Comparison of ENCODE assay signal across 14 cellular contexts in the genomic region with DNA sequence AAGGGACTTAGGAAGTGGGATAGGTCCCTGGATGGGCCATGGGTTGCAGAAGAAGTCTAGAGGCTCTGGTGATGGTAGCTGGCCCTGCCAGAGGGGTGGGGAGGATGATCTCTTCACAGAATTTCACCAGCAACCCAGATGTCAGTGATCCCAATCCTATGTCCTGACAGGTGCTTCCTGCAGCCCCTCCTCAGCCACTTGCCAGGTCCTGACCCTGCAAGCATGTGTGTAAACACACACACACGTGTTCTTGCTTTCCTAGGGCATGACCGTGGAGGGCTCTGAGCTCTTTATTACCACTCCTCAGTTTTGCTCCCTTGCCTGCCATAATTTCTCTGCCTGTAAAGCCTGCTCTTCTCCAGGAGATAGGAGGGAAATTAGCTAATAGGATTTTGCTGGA. TPM values are rescaled to one million over a fixed set of nuclear protein-coding genes. Genes with fewer than 3 reads are reported as not detected.
DNase-seq lines count a peak whose midpoint lies in the region; ATAC-seq and TF ChIP-seq lines count a peak whose summit lies in the region.
"Had no signal": no experiment of that assay in that cellular context is flagged by ENCODE, and none has a peak within 500 bp of the region (broad histone marks: within the 10 kb centered on the region; RNA-seq: fewer than 3 reads in every experiment).

No MANE protein-coding gene starts in this region.

- H3K27me3 Mint-ChIP-seq in activated CD4-positive, alpha-beta T cell treated with anti-CD3 and anti-CD28 coated beads, Interleukin-2, amount 10 ng/mL, durations not matched to agents 24 days and 14 days: no peaks in the 10 kb centered on the region
- H3K27me3 Mint-ChIP-seq in activated T-helper 17 cell treated with anti-CD3 and anti-CD28 coated beads, Interleukin-2, amount 50 U/mL, for 72 hours: no peaks in the 10 kb centered on the region

- no peaks in the 10 kb centered on the region for H3K9me3 Mint-ChIP-seq in activated CD4-positive, alpha-beta T cell treated with anti-CD3 and anti-CD28 coated beads, Interleukin-2, amount 10 ng/mL, durations not matched to agents 24 days and 14 days
- no peaks in the 10 kb centered on the region for H3K9me3 Mint-ChIP-seq in activated T-helper 17 cell treated with anti-CD3 and anti-CD28 coated beads, Interleukin-2, amount 50 U/mL, for 72 hours
- no peaks in the 10 kb centered on the region for H3K9me3 Mint-ChIP-seq in stimulated activated effector memory CD8-positive, alpha-beta T cell treated with anti-CD3 and anti-CD28 coated beads, Interleukin-12 subunit alpha, Interleukin-12 subunit beta, amount 100 ng/mL, for 72 hours
- H3K9me3 Mint-ChIP-seq: CD8-positive, alpha-beta T cell had no signal

- intact Hi-C loops in activated CD4-positive, alpha-beta T cell treated with anti-CD3 and anti-CD28 coated beads, Interleukin-2, amount 10 ng/mL, durations not matched to agents 24 days and 14 days (cut with micrococcal nuclease): no loop called here
- intact Hi-C loops in left ventricle myocardium inferior (cut with micrococcal nuclease): no loop called here
- intact Hi-C loops in left cardiac atrium (cut with DNase I): loop anchor here in 1 of 2 donors (2.0 kb wide), 1 partner anchor 183 kb away; the partner anchor contains the start of gene DCAF1
- intact Hi-C loops in posterior cingulate gyrus (cut with DNase I): no loop called here

- H3K9me3 ChIP-seq in left ventricle myocardium inferior (replicated peaks): no peaks in the 10 kb centered on the region

- peak; percentile 57 for DNase-seq in activated CD4-positive, alpha-beta T cell treated with anti-CD3 and anti-CD28 coated beads, Interleukin-2, amount 10 ng/mL, durations not matched to agents 24 days and 14 days
- DNase-seq in activated CD4-positive, alpha-beta T cell treated with anti-CD3 and anti-CD28 coated beads for 1 hour: no peak
- no peak for DNase-seq in left ventricle myocardium inferior
- no peak for DNase-seq in left cardiac atrium
- DNase-seq in stimulated activated effector memory CD8-positive, alpha-beta T cell treated with anti-CD3 and anti-CD28 coated beads, Interleukin-12 subunit alpha, Interleukin-12 subunit beta, amount 100 ng/mL, for 72 hours (ENCODE audit: low spot score in 2 of 2): no peak
- DNase-seq in posterior cingulate gyrus: no peak
- no peak for DNase-seq in KG1 (lab: John Stamatoyannopoulos, UW)
- DNase-seq: GF-D8, KBM-7, NCI-H1092, NCI-H2227 treated with DMSO at 0.1 percent for 48 hours, NCI-H524 treated with DMSO at 0.1 percent for 48 hours had no signal

- peaks cover 44% of the 10 kb centered on the region for H3K36me3 Mint-ChIP-seq in activated CD4-positive, alpha-beta T cell treated with anti-CD3 and anti-CD28 coated beads, Interleukin-2, amount 10 ng/mL, durations not matched to agents 24 days and 14 days (ENCODE audit: low read depth)
- peaks cover 50% of the 10 kb centered on the region for H3K36me3 Mint-ChIP-seq in activated T-helper 17 cell treated with anti-CD3 and anti-CD28 coated beads, Interleukin-2, amount 50 U/mL, for 72 hours (ENCODE audit: low read depth)
- peaks cover 45% of the 10 kb centered on the region for H3K36me3 Mint-ChIP-seq in stimulated activated effector memory CD8-positive, alpha-beta T cell treated with anti-CD3 and anti-CD28 coated beads, Interleukin-12 subunit alpha, Interleukin-12 subunit beta, amount 100 ng/mL, for 72 hours

- no peak overlapping the region for H3K4me3 ChIP-seq in left ventricle myocardium inferior

- H3K4me3 Mint-ChIP-seq in activated CD4-positive, alpha-beta T cell treated with anti-CD3 and anti-CD28 coated beads, Interleukin-2, amount 10 ng/mL, durations not matched to agents 24 days and 14 days: no peak overlapping the region
- no peak overlapping the region for H3K4me3 Mint-ChIP-seq in activated T-helper 17 cell treated with anti-CD3 and anti-CD28 coated beads, Interleukin-2, amount 50 U/mL, for 72 hours
- H3K4me3 Mint-ChIP-seq in stimulated activated effector memory CD8-positive, alpha-beta T cell treated with anti-CD3 and anti-CD28 coated beads, Interleukin-12 subunit alpha, Interleukin-12 subunit beta, amount 100 ng/mL, for 72 hours: no peak overlapping the region
- H3K4me3 Mint-ChIP-seq: CD8-positive, alpha-beta T cell had no signal

- peak overlapping the region; percentile 89 for H3K27ac ChIP-seq in left ventricle myocardium inferior (replicated peaks)

- peaks cover 14% of the 10 kb centered on the region for H3K36me3 ChIP-seq in left ventricle myocardium inferior

- no peak for TF ChIP-seq CTCF in left ventricle myocardium inferior (IDR thresholded peaks at IDR 0.05; ENCODE audit: borderline replicate concordance)

- H3K27ac Mint-ChIP-seq in activated CD4-positive, alpha-beta T cell treated with anti-CD3 and anti-CD28 coated beads, Interleukin-2, amount 10 ng/mL, durations not matched to agents 24 days and 14 days: peak overlapping the region; percentile 21
- peak overlapping the region; percentile 83 for H3K27ac Mint-ChIP-seq in activated T-helper 17 cell treated with anti-CD3 and anti-CD28 coated beads, Interleukin-2, amount 50 U/mL, for 72 hours
- H3K27ac Mint-ChIP-seq in stimulated activated effector memory CD8-positive, alpha-beta T cell treated with anti-CD3 and anti-CD28 coated beads, Interleukin-12 subunit alpha, Interleukin-12 subunit beta, amount 100 ng/mL, for 72 hours: peak overlapping the region; percentile 93

- H3K4me1 Mint-ChIP-seq in activated CD4-positive, alpha-beta T cell treated with anti-CD3 and anti-CD28 coated beads, Interleukin-2, amount 10 ng/mL, durations not matched to agents 24 days and 14 days: peaks cover 85% of the 10 kb centered on the region
- peaks cover 57% of the 10 kb centered on the region for H3K4me1 Mint-ChIP-seq in activated T-helper 17 cell treated with anti-CD3 and anti-CD28 coated beads, Interleukin-2, amount 50 U/mL, for 72 hours
- peaks cover 97% of the 10 kb centered on the region for H3K4me1 Mint-ChIP-seq in stimulated activated effector memory CD8-positive, alpha-beta T cell treated with anti-CD3 and anti-CD28 coated beads, Interleukin-12 subunit alpha, Interleukin-12 subunit beta, amount 100 ng/mL, for 72 hours

- ATAC-seq in left cardiac atrium: no peak
- no peak for ATAC-seq in activated T-helper 17 cell treated with anti-CD3 and anti-CD28 coated beads, Interleukin-2, amount 50 U/mL, for 72 hours (replicated peaks)
- no peak for ATAC-seq in stimulated activated effector memory CD8-positive, alpha-beta T cell treated with anti-CD3 and anti-CD28 coated beads, Interleukin-12 subunit alpha, Interleukin-12 subunit beta, amount 100 ng/mL, for 72 hours
- ATAC-seq: CD8-positive, alpha-beta T cell had no signal

- no peaks in the 10 kb centered on the region for H3K27me3 ChIP-seq in left ventricle myocardium inferior (ENCODE audit: low read depth)

- peaks cover 95% of the 10 kb centered on the region for H3K4me1 ChIP-seq in left ventricle myocardium inferior

RNA-seq across cellular contexts. Expression of gene TEX264, which starts 12.5 kb away (rescaled TPM):
- 45.6 and 47.0 TPM in 2 replicates for total RNA-seq in activated CD4-positive, alpha-beta T cell treated with anti-CD3 and anti-CD28 coated beads, Interleukin-2, amount 10 ng/mL, durations not matched to agents 24 days and 14 days
- 33.9 TPM for total RNA-seq in left ventricle myocardium inferior
- total RNA-seq in left cardiac atrium: 10 to 100 TPM; 44.1 TPM
- total RNA-seq in activated T-helper 17 cell treated with anti-CD3 and anti-CD28 coated beads, Interleukin-2, amount 50 U/mL, for 72 hours: 10 to 100 TPM; 43.4 to 55.3 TPM

RNA-seq across cellular contexts. Expression of gene GRM2, which starts 23.3 kb away (rescaled TPM):
- 0.24 and 0.86 TPM in 2 replicates for total RNA-seq in activated CD4-positive, alpha-beta T cell treated with anti-CD3 and anti-CD28 coated beads, Interleukin-2, amount 10 ng/mL, durations not matched to agents 24 days and 14 days
- total RNA-seq in left ventricle myocardium inferior (0.41 TPM), left cardiac atrium (under 1 TPM; 0.15 to 0.50 TPM)
- under 1 TPM; 0.45 to 0.73 TPM for total RNA-seq in activated T-helper 17 cell treated with anti-CD3 and anti-CD28 coated beads, Interleukin-2, amount 50 U/mL, for 72 hours

Comparison
In these comparisons a context has a peak if more than half of its experiments do, and no peak if none do; other contexts are left out.
1. H3K27ac Mint-ChIP-seq: peak in every context shown above with its lines; median percentile 93 in stimulated activated effector memory CD8-positive, alpha-beta T cell treated with anti-CD3 and anti-CD28 coated beads, Interleukin-12 subunit alpha, Interleukin-12 subunit beta, amount 100 ng/mL, for 72 hours; 83 in activated T-helper 17 cell treated with anti-CD3 and anti-CD28 coated beads, Interleukin-2, amount 50 U/mL, for 72 hours; 21 in activated CD4-positive, alpha-beta T cell treated with anti-CD3 and anti-CD28 coated beads, Interleukin-2, amount 10 ng/mL, durations not matched to agents 24 days and 14 days.